ENCODE assay signal across 16 cellular contexts in the genomic region with DNA sequence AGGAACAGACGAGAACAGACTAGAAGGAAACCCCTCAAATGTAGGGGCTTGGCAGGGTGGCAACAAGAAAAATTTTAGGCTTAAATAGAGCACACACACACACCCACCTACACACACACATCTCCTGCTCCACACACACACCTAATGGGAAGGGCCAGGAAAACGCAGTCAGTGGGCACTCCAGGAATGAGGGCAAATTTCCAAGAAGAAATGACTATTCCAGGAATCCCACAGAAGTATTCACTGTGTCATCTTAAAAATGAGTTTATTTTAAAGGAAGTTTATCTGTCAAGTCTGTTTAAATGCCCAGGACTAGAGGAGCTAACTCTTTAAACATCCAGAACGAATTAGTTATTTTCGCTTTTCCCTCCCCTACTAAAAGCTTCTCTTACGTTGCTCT. TPM values are rescaled to one million over a fixed set of nuclear protein-coding genes. Genes with fewer than 3 reads are reported as not detected.
A peak's percentile ranks its signal among the peaks of the same experiment; 100 is the strongest.
DNase-seq lines count a peak whose midpoint lies in the region; ATAC-seq, FAIRE-seq and TF ChIP-seq lines count a peak whose summit lies in the region.
"Had no signal": no experiment of that assay in that cellular context is flagged by ENCODE, and none has a peak within 500 bp of the region (broad histone marks: within the 10 kb centered on the region; RNA-seq: fewer than 3 reads in every experiment).

No MANE protein-coding gene starts in this region.

- no peak overlapping the region for H2AK5ac ChIP-seq in neuronal stem cell (ENCODE audit: low read depth, low read length)

- DNase-seq in BJ (ENCODE audit: low read depth) (peak; percentile 81), NCI-H226 (peak; percentile 97), epithelial cell of esophagus (ENCODE audit: low read depth) (peak; percentile 24), neuronal stem cell (ENCODE audit: low spot score) (no peak), D721Med (ENCODE audit: insufficient read length, low spot score) (no peak), DMS 273 (lab: John Stamatoyannopoulos, UW; ENCODE audit: unreplicated experiment) (no peak)
- DNase-seq: activated CD4-positive, CD25-positive, alpha-beta regulatory T cell treated with anti-CD3 and anti-CD28 coated beads, Interleukin-2, amount 50 U/mL, for 72 hours; brain microvascular endothelial cell; CD4-positive, alpha-beta T cell; GDM1; Kasumi-1; right lobe of liver; stimulated activated naive CD8-positive, alpha-beta T cell treated with anti-CD3 and anti-CD28 coated beads, Interleukin-15, amount 100 ng/mL, for 72 hours had no signal

- no peak overlapping the region for H2BK15ac ChIP-seq in neuronal stem cell (ENCODE audit: low read length)

- no peak for ATAC-seq in GM21360 (IDR thresholded peaks at IDR 0.05; ENCODE audit: unreplicated experiment)
- no peak for ATAC-seq in GM21447 (IDR thresholded peaks at IDR 0.05; ENCODE audit: unreplicated experiment)
- ATAC-seq: right lobe of liver; stimulated activated naive CD8-positive, alpha-beta T cell treated with anti-CD3 and anti-CD28 coated beads, Interleukin-15, amount 100 ng/mL, for 72 hours had no signal

- H2BK120ac ChIP-seq in neuronal stem cell (ENCODE audit: low read depth, low read length): no peak overlapping the region

- FAIRE-seq in D721Med (lab: Jason Lieb, UNC): no peak
- FAIRE-seq: endothelial cell of umbilical vein had no signal

- no peak overlapping the region for H4K8ac ChIP-seq in neuronal stem cell (ENCODE audit: low read depth, low read length)

- WGBS in neuronal stem cell (ENCODE audit: extremely low coverage in 2 of 2, insufficient read length in 2 of 2, insufficient replicate concordance in 1 of 2), 2 donors: no CpG with 5 or more reads among the region's 5 CpGs

- H3K27me3 ChIP-seq in BJ (ENCODE audit: control insufficient read depth, insufficient read depth, low read length): no peaks in the 10 kb centered on the region
- no peaks in the 10 kb centered on the region for H3K27me3 ChIP-seq in neuronal stem cell (ENCODE audit: control insufficient read depth in 3 of 3, insufficient read depth in 3 of 3, low read depth in 1 of 3, low read length in 3 of 3)
- H3K27me3 ChIP-seq: brain microvascular endothelial cell, right lobe of liver had no signal

- H3K4ac ChIP-seq in neuronal stem cell (ENCODE audit: low read length): no peak overlapping the region

- no peak overlapping the region for H3K27ac ChIP-seq in neuronal stem cell (replicated peaks; ENCODE audit: low read length)
- H3K27ac ChIP-seq: brain microvascular endothelial cell had no signal

- peak overlapping the region; percentile 17 for H2AFZ ChIP-seq in neuronal stem cell (ENCODE audit: low read length)

- no peak overlapping the region for H4K91ac ChIP-seq in neuronal stem cell (ENCODE audit: low read depth, low read length, poor library complexity)

- H3K36me3 ChIP-seq in BJ (ENCODE audit: control insufficient read depth, insufficient read depth, low read length) (no peaks in the 10 kb centered on the region), neuronal stem cell (replicated peaks in 1 of 2; ENCODE audit: control insufficient read depth in 2 of 2, insufficient read depth in 2 of 2, low read length in 2 of 2) (no peaks in the 10 kb centered on the region)
- H3K36me3 ChIP-seq: brain microvascular endothelial cell had no signal

- TF ChIP-seq CTCF in BJ (IDR thresholded peaks at IDR 0.05; ENCODE audit: insufficient read depth, low read depth, low read length): no peak
- no peak for TF ChIP-seq CTCF in epithelial cell of esophagus (IDR thresholded peaks at IDR 0.05; ENCODE audit: insufficient read depth, low read depth, low read length, missing control alignments)
- TF ChIP-seq CTCF in D721Med (IDR thresholded peaks at IDR 0.05; ENCODE audit: insufficient read depth, missing control alignments): no peak

- no peaks in the 10 kb centered on the region for H3K79me1 ChIP-seq in neuronal stem cell (ENCODE audit: low read depth, low read length)

- no peak overlapping the region for H3K14ac ChIP-seq in neuronal stem cell (ENCODE audit: low read length)

- H2BK12ac ChIP-seq in neuronal stem cell (ENCODE audit: low read length): no peak overlapping the region

- CTCF ChIA-PET in BJ (lab: Yijun Ruan, JAX): interaction anchor here (1.0 to 1.3 kb wide), 3 partner anchors 27 to 839 kb away, joined by 3 read pairs; no protein-coding TSS in a partner anchor

- no peak overlapping the region for H3K18ac ChIP-seq in neuronal stem cell (ENCODE audit: low read length)

- no peaks in the 10 kb centered on the region for H3K9me3 ChIP-seq in neuronal stem cell (replicated peaks in 1 of 2; ENCODE audit: control insufficient read depth in 2 of 2, insufficient read depth in 1 of 2, low read depth in 1 of 2, low read length in 2 of 2)
- H3K9me3 ChIP-seq: right lobe of liver had no signal

- H3K4me2 ChIP-seq in neuronal stem cell (ENCODE audit: insufficient read depth, low read length, poor library complexity, severe bottlenecking): no peak overlapping the region

- H3K23ac ChIP-seq in neuronal stem cell (ENCODE audit: low read depth, low read length, poor library complexity): no peak overlapping the region

- H3K4me3 ChIP-seq in BJ (ENCODE audit: low read depth, low read length) (no peak overlapping the region), epithelial cell of esophagus (ENCODE audit: low read length) (no peak overlapping the region), neuronal stem cell (ENCODE audit: low read length in 2 of 2) (no peak overlapping the region)
- H3K4me3 ChIP-seq: right lobe of liver had no signal

- no peaks in the 10 kb centered on the region for H3K4me1 ChIP-seq in neuronal stem cell (ENCODE audit: control insufficient read depth in 2 of 2, insufficient read depth in 1 of 2, low read depth in 1 of 2, low read length in 2 of 2)

- no peak overlapping the region for H3K9ac ChIP-seq in neuronal stem cell (ENCODE audit: low read depth, low read length, poor library complexity)

- POLR2A ChIA-PET in BJ (lab: Charles Lee): no interaction called here

- no peak overlapping the region for H2BK5ac ChIP-seq in neuronal stem cell (ENCODE audit: low read length)

RNA-seq across cellular contexts. Expression of a gene that starts 13.0 kb away (rescaled TPM):
- 0.11 and 0.50 TPM in 2 replicates for polyA plus RNA-seq in BJ (2011; rRNA removed)
- 0.24 TPM in 1 of 2 replicates, not detected in the other for polyA minus RNA-seq in BJ (2011; rRNA and poly(A)+ RNA removed)
- polyA plus RNA-seq in neuronal stem cell (2013, experiment 1 of 2): 0.13 TPM
- polyA plus RNA-seq in neuronal stem cell (2013, experiment 2 of 2): 0.10 TPM

Comparison
In these comparisons a context has a peak if more than half of its experiments do, and no peak if none do; other contexts are left out.
1. DNase-seq: peak in BJ (single experiment), NCI-H226 (single experiment) and epithelial cell of esophagus (single experiment); none in neuronal stem cell (single experiment), D721Med (single experiment) and DMS 273 (single experiment).